Comparison of ENCODE assay signal across 2 cellular contexts in genomic region chr14:20631023-20631820, GRCh38.
TF ChIP-seq lines count a peak whose summit lies in the region.

No MANE protein-coding gene starts in this region.

TF ChIP-seq in A549, 52 proteins besides CTCF, POLR2A, EP300 and RAD21 (continues in another document):
- peak; percentile 24; the same call in 1 of the 2 replicates for TF ChIP-seq GATA3 (IDR thresholded peaks at IDR 0.05; ENCODE audit: borderline replicate concordance)
- TF ChIP-seq HES2 (IDR thresholded peaks at IDR 0.05): no peak
- TF ChIP-seq TP53 (CRISPR knock-in tag; IDR thresholded peaks at IDR 0.05): no peak
- no peak for TF ChIP-seq CHD2 (IDR thresholded peaks at IDR 0.05; ENCODE audit: low read length, partially characterized antibody)
- TF ChIP-seq HOXB5 (CRISPR knock-in tag; IDR thresholded peaks at IDR 0.05): no peak
- TF ChIP-seq PBX3 (IDR thresholded peaks at IDR 0.05): no peak
- no peak for TF ChIP-seq KDM1A (IDR thresholded peaks at IDR 0.05; ENCODE audit: low read depth)
- no peak for TF ChIP-seq NPAS2 (CRISPR knock-in tag; IDR thresholded peaks at IDR 0.05; ENCODE audit: borderline replicate concordance)
- TF ChIP-seq MAFK (IDR thresholded peaks at IDR 0.05; ENCODE audit: partially characterized antibody): peak; percentile 15
- TF ChIP-seq HDAC2 (IDR thresholded peaks at IDR 0.05): no peak
- TF ChIP-seq PHF8 (IDR thresholded peaks at IDR 0.05; ENCODE audit: borderline replicate concordance, low read depth): no peak
- no peak for TF ChIP-seq FOXS1 (CRISPR knock-in tag; IDR thresholded peaks at IDR 0.05)
- no peak for TF ChIP-seq MYC (IDR thresholded peaks at IDR 0.05; ENCODE audit: borderline replicate concordance, low read length)
- no peak for TF ChIP-seq ATOH8 (CRISPR knock-in tag; IDR thresholded peaks at IDR 0.05; ENCODE audit: low read depth)
- TF ChIP-seq HOXB13 (CRISPR knock-in tag; IDR thresholded peaks at IDR 0.05; ENCODE audit: low read depth): no peak
- no peak for TF ChIP-seq RNF2 (IDR thresholded peaks at IDR 0.05; ENCODE audit: borderline replicate concordance, low read depth)
- no peak for TF ChIP-seq FOSB (CRISPR knock-in tag; IDR thresholded peaks at IDR 0.05)
- TF ChIP-seq TFCP2L1 (CRISPR knock-in tag; IDR thresholded peaks at IDR 0.05): no peak
- 0 out of 2 replicates have a peak, but pooled peaks have one; percentile 18 for TF ChIP-seq MAX (IDR thresholded peaks at IDR 0.05)
- TF ChIP-seq BHLHE40 (IDR thresholded peaks at IDR 0.05; ENCODE audit: low read depth, low read length): no peak
- no peak for TF ChIP-seq REST (IDR thresholded peaks at IDR 0.05)
- TF ChIP-seq HEYL (CRISPR knock-in tag; IDR thresholded peaks at IDR 0.05): no peak
- TF ChIP-seq ZNF302 (CRISPR knock-in tag; IDR thresholded peaks at IDR 0.05): no peak
- TF ChIP-seq ELK1 (IDR thresholded peaks at IDR 0.05; ENCODE audit: low read depth, low read length): no peak
- no peak for TF ChIP-seq ZC3H11A (IDR thresholded peaks at IDR 0.05)
- no peak for TF ChIP-seq JUNB (IDR thresholded peaks at IDR 0.05)
- no peak for TF ChIP-seq USF2 (IDR thresholded peaks at IDR 0.05)
- TF ChIP-seq KDM5A (IDR thresholded peaks at IDR 0.05): no peak
- no peak for TF ChIP-seq FOSL2 (IDR thresholded peaks at IDR 0.05)
- TF ChIP-seq FOSL2 (CRISPR knock-in tag; IDR thresholded peaks at IDR 0.05): no peak

TF ChIP-seq in HEK293, 187 proteins besides CTCF, POLR2A, EP300 and RAD21 (continues in another document):
- no peak for TF ChIP-seq KLF16 (tag by site-specific recombination; IDR thresholded peaks at IDR 0.05)
- TF ChIP-seq ZNF311 (tag by site-specific recombination; IDR thresholded peaks at IDR 0.05; ENCODE audit: borderline replicate concordance): no peak
- peak; percentile 44; the same call in 1 of the 2 replicates for TF ChIP-seq PRDM6 (tag by site-specific recombination; IDR thresholded peaks at IDR 0.05)
- TF ChIP-seq ZNF341 (tag by site-specific recombination; IDR thresholded peaks at IDR 0.05; ENCODE audit: low read depth): no peak
- no peak for TF ChIP-seq KLF1 (tag by site-specific recombination; IDR thresholded peaks at IDR 0.05)
- TF ChIP-seq ZNF174 (tag by site-specific recombination; IDR thresholded peaks at IDR 0.05): no peak
- TF ChIP-seq TRIM28 (IDR thresholded peaks at IDR 0.05; ENCODE audit: borderline replicate concordance, low read length): no peak
- no peak for TF ChIP-seq HOXA7 (CRISPR knock-in tag; IDR thresholded peaks at IDR 0.05; ENCODE audit: borderline replicate concordance)
- TF ChIP-seq ZNF670 (tag by site-specific recombination; IDR thresholded peaks at IDR 0.05; ENCODE audit: low read depth): no peak
- TF ChIP-seq ZSCAN30 (tag by site-specific recombination; IDR thresholded peaks at IDR 0.05): no peak
- no peak for TF ChIP-seq ZBTB6 (tag by site-specific recombination; IDR thresholded peaks at IDR 0.05)
- TF ChIP-seq ZNF473 (tag by site-specific recombination; IDR thresholded peaks at IDR 0.05): no peak
- no peak for TF ChIP-seq ZNF214 (tag by site-specific recombination; IDR thresholded peaks at IDR 0.05; ENCODE audit: borderline replicate concordance)
- TF ChIP-seq ZNF513 (tag by site-specific recombination; IDR thresholded peaks at IDR 0.05): no peak
- no peak for TF ChIP-seq ZNF148 (tag by site-specific recombination; IDR thresholded peaks at IDR 0.05; ENCODE audit: borderline replicate concordance)
- TF ChIP-seq ZNF16 (tag by site-specific recombination; IDR thresholded peaks at IDR 0.05; ENCODE audit: low read depth): no peak
- TF ChIP-seq ZNF184 (tag by site-specific recombination; IDR thresholded peaks at IDR 0.05): no peak
- no peak for TF ChIP-seq ZNF48 (tag by site-specific recombination; IDR thresholded peaks at IDR 0.05)
- TF ChIP-seq ZFP41 (tag by site-specific recombination; IDR thresholded peaks at IDR 0.05; ENCODE audit: borderline replicate concordance): no peak
- TF ChIP-seq SETDB1 (IDR thresholded peaks at IDR 0.05; ENCODE audit: insufficient read length, low read length): no peak
- TF ChIP-seq ZNF544 (tag by site-specific recombination; IDR thresholded peaks at IDR 0.05): no peak
- TF ChIP-seq ZNF10 (tag by site-specific recombination; IDR thresholded peaks at IDR 0.05): no peak
- peak; percentile 6; the same call in 1 of the 2 replicates for TF ChIP-seq ZNF366 (tag by site-specific recombination; conservative IDR thresholded peaks at IDR 0.05)
- TF ChIP-seq KLF10 (tag by site-specific recombination; IDR thresholded peaks at IDR 0.05): peak; percentile 46; the same call in 1 of the 2 replicates
- TF ChIP-seq SALL2 (tag by site-specific recombination; IDR thresholded peaks at IDR 0.05; ENCODE audit: borderline replicate concordance): 0 out of 2 replicates have a peak, but pooled peaks have one; percentile 27
- no peak for TF ChIP-seq ZNF132 (tag by site-specific recombination; IDR thresholded peaks at IDR 0.05; ENCODE audit: borderline replicate concordance)
- no peak for TF ChIP-seq SP3 (tag by site-specific recombination; IDR thresholded peaks at IDR 0.05)
- TF ChIP-seq ZNF302 (tag by site-specific recombination; IDR thresholded peaks at IDR 0.05; ENCODE audit: low read depth): no peak
- no peak for TF ChIP-seq ZNF37A (tag by site-specific recombination; IDR thresholded peaks at IDR 0.05)
- no peak; the same call in 1 of the 2 replicates for TF ChIP-seq ZNF626 (tag by site-specific recombination; IDR thresholded peaks at IDR 0.05)
- TF ChIP-seq ZSCAN5A (tag by site-specific recombination; IDR thresholded peaks at IDR 0.05): no peak
- no peak for TF ChIP-seq BCL6B (tag by site-specific recombination; IDR thresholded peaks at IDR 0.05)
- no peak for TF ChIP-seq YY1 (tag by site-specific recombination; IDR thresholded peaks at IDR 0.05)
- peak; percentile 6 for TF ChIP-seq ZNF510 (tag by site-specific recombination; IDR thresholded peaks at IDR 0.05; ENCODE audit: insufficient replicate concordance)
- no peak for TF ChIP-seq ZNF571 (tag by site-specific recombination; IDR thresholded peaks at IDR 0.05)
- no peak for TF ChIP-seq ZXDB (tag by site-specific recombination; IDR thresholded peaks at IDR 0.05)
- no peak for TF ChIP-seq ZNF433 (tag by site-specific recombination; IDR thresholded peaks at IDR 0.05; ENCODE audit: low read depth)
- no peak for TF ChIP-seq ZNF501 (tag by site-specific recombination; IDR thresholded peaks at IDR 0.05)
- TF ChIP-seq ELK4 (IDR thresholded peaks at IDR 0.05; ENCODE audit: borderline replicate concordance, low read depth, low read length): no peak
- no peak for TF ChIP-seq ZNF280C (tag by site-specific recombination; IDR thresholded peaks at IDR 0.05)
- no peak for TF ChIP-seq ZNF2 (tag by site-specific recombination; IDR thresholded peaks at IDR 0.05)
- no peak for TF ChIP-seq ZNF202 (tag by site-specific recombination; IDR thresholded peaks at IDR 0.05; ENCODE audit: borderline replicate concordance)
- TF ChIP-seq ZNF24 (tag by site-specific recombination; IDR thresholded peaks at IDR 0.05): no peak
